25 cellular contexts compared by ENCODE assay signal in the genomic region with DNA sequence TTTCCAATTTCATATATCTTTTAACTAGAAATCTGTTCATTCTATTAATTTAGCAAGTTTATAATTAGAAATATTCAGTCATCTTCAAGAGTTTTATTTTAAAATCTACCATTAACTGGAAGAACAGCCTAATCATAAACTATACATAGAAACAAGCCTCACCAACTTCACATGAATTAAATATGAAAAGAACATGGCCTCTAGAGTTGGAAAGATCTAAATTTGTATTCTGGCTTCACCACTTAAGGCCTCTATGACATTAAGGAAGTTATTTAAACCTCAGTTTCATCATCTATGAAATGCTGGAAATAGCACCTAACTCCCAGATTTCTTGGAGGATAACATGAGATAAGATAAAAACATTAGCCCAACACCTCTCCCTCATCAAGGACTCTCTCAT.
"Had no signal": no experiment of that assay in that cellular context is flagged by ENCODE, and none has a peak within 500 bp of the region (broad histone marks: within the 10 kb centered on the region; RNA-seq: fewer than 3 reads in every experiment).

No MANE protein-coding gene starts in this region.

- DNase-seq: stimulated activated CD4-positive, alpha-beta T cell treated with anti-CD3 and anti-CD28 coated beads, Interleukin-2, amount 100 ng/mL, for 48 hours; stimulated activated CD4-positive, alpha-beta T cell treated with anti-CD3 and anti-CD28 coated beads, Interleukin-4, amount 100 ng/mL, for 1 hour; stimulated activated CD4-positive, alpha-beta T cell treated with anti-CD3 and anti-CD28 coated beads, Interleukin-4, amount 100 ng/mL, for 24 hours; stimulated activated CD4-positive, alpha-beta T cell treated with anti-CD3 and anti-CD28 coated beads, Interleukin-4, amount 100 ng/mL, for 4 hours; stimulated activated CD8-positive, alpha-beta memory T cell treated with anti-CD3 and anti-CD28 coated beads, Interleukin-4, amount 100 ng/mL, for 48 hours; stimulated activated naive B cell treated with anti-CD40 and anti-IgM and Interleukin-4, amounts not matched to agents 10 μg/mL and 1 μg/mL and 100 μg/mL, for 72 hours; stimulated activated naive CD4-positive, alpha-beta T cell; stimulated activated naive CD4-positive, alpha-beta T cell treated with Interleukin-2 at 50 U/mL for 16 hours; stimulated activated naive CD8-positive, alpha-beta T cell treated with anti-CD3 and anti-CD28 coated beads, Interleukin-15, amount 100 ng/mL, for 72 hours; stimulated activated naive CD8-positive, alpha-beta T cell treated with anti-CD3 and anti-CD28 coated beads, Interleukin-15, Interleukin-2, amounts not matched to agents 100 U/mL and 50 U/mL, for 24 hours; stomach; substantia nigra; testis; thyroid gland; tibial artery; trophoblast cell; upper lobe of left lung; upper lobe of right lung; uterus had no signal

- H3K27me3 ChIP-seq: stomach, suprapubic skin, testis, thyroid gland, tibial artery, tibial nerve, upper lobe of left lung, upper lobe of right lung, uterus, vagina had no signal

- H3K36me3 ChIP-seq: stomach, suprapubic skin, thoracic aorta, thyroid gland, tibial artery, tibial nerve, upper lobe of left lung, upper lobe of right lung, uterus, vagina had no signal

- H3K9me3 ChIP-seq: stomach, suprapubic skin, testis, thoracic aorta, thyroid gland, tibial artery, tibial nerve, upper lobe of left lung, upper lobe of right lung, uterus, vagina had no signal

- ATAC-seq: stimulated activated effector memory CD8-positive, alpha-beta T cell treated with anti-CD3 and anti-CD28 coated beads, Interleukin-12 subunit alpha, Interleukin-12 subunit beta, amount 100 ng/mL, for 72 hours; stimulated activated memory B cell treated with anti-CD40 and anti-IgM and Interleukin-4, amounts not matched to agents 10 μg/mL and 1 μg/mL and 100 μg/mL, for 72 hours; stimulated activated naive B cell treated with anti-CD40 and anti-IgM and Interleukin-4, amounts not matched to agents 10 μg/mL and 1 μg/mL and 100 μg/mL, for 72 hours; stimulated activated naive CD8-positive, alpha-beta T cell treated with anti-CD3 and anti-CD28 coated beads, Interleukin-15, amount 100 ng/mL, for 72 hours; stimulated activated naive CD8-positive, alpha-beta T cell treated with anti-CD3 and anti-CD28 coated beads, Interleukin-15, Interleukin-2, amounts not matched to agents 100 U/mL and 50 U/mL, for 24 hours; upper lobe of right lung had no signal

- H3K4me1 ChIP-seq: stomach, suprapubic skin, testis, thyroid gland, tibial artery, tibial nerve, upper lobe of left lung, upper lobe of right lung, uterus, vagina had no signal

- H3K27ac ChIP-seq: stomach, suprapubic skin, testis, thoracic aorta, thyroid gland, tibial artery, tibial nerve, upper lobe of left lung, upper lobe of right lung, uterus, vagina had no signal

- H3K4me3 ChIP-seq: stomach, suprapubic skin, testis, thoracic aorta, thyroid gland, tibial artery, tibial nerve, upper lobe of left lung, upper lobe of right lung, uterus, vagina had no signal
